ENCODE assay signal across 17 cellular contexts in genomic region chr2:11329759-11330158, GRCh38. TPM values are rescaled to one million over a fixed set of nuclear protein-coding genes. Genes with fewer than 3 reads are reported as not detected.
A peak's percentile ranks its signal among the peaks of the same experiment; 100 is the strongest.
DNase-seq lines count a peak whose midpoint lies in the region; ATAC-seq, FAIRE-seq and TF ChIP-seq lines count a peak whose summit lies in the region.
"Had no signal": no experiment of that assay in that cellular context is flagged by ENCODE, and none has a peak within 500 bp of the region (broad histone marks: within the 10 kb centered on the region; RNA-seq: fewer than 3 reads in every experiment).

No MANE protein-coding gene starts in this region.

- no peak overlapping the region for H3K4ac ChIP-seq in IMR-90 (ENCODE audit: low read depth, low read length)

- H4K20me1 ChIP-seq in IMR-90 (ENCODE audit: insufficient read depth, low read length) (peaks cover 85% of the 10 kb centered on the region), GM12878 (ENCODE audit: control insufficient read depth, insufficient read depth) (no peaks in the 10 kb centered on the region)

- H3K79me1 ChIP-seq in IMR-90 (ENCODE audit: low read depth in 1 of 2, low read length in 2 of 2), result peaks cover 4 to 49% of the 10 kb centered on the region in 2 experiments

- H3K9ac ChIP-seq in IMR-90 (ENCODE audit: low read depth, low read length), result no peak overlapping the region
- no peak overlapping the region for H3K9ac ChIP-seq in GM12878 (ENCODE audit: control insufficient read depth, insufficient read depth, low read length)

- H4K8ac ChIP-seq in IMR-90 (ENCODE audit: low read depth in 2 of 2, low read length in 2 of 2), result no peak overlapping the region

- dilution Hi-C loops in IMR-90 (cut with HindIII; ENCODE audit: low sequenced_read_pairs, unreplicated experiment), result no loop called here

- H3K9me1 ChIP-seq in IMR-90 (ENCODE audit: insufficient read depth, low read length), result no peaks in the 10 kb centered on the region; the same call in 1 of the 2 replicates

- in situ Hi-C loops in IMR-90 (cut with MboI; ENCODE audit: low sequenced_read_pairs), result no loop called here
- in situ Hi-C loops in GM12878 (cut with MboI), result no loop called here

- H3K4me2 ChIP-seq in IMR-90 (ENCODE audit: low read depth, low read length) (peak overlapping the region; percentile 62), GM12878 (ENCODE audit: control insufficient read depth, insufficient read depth) (no peak overlapping the region)

- no peak overlapping the region for H4K5ac ChIP-seq in IMR-90 (ENCODE audit: low read depth, low read length)

- CTCF ChIA-PET in IMR-90 (lab: Yijun Ruan, JAX) (no interaction called here), GM12878 (lab: Yijun Ruan, JAX) (no interaction called here)

- RAD21 ChIA-PET in GM12878 (lab: Charles Lee; ENCODE audit: unreplicated experiment), result no interaction called here

- H3K27ac ChIP-seq in IMR-90 (ENCODE audit: insufficient read depth, low read length), result no peak overlapping the region; the same call in 1 of the 2 replicates
- H3K27ac ChIP-seq in GM12878 (ENCODE audit: control insufficient read depth, insufficient read depth), result no peak overlapping the region
- H3K27ac ChIP-seq: pancreas had no signal

- peak; percentile 59 for ATAC-seq in IMR-90 (ENCODE audit: low read depth)
- ATAC-seq in GM12878, result no peak
- no peak for ATAC-seq in GM21717 (IDR thresholded peaks at IDR 0.05; ENCODE audit: unreplicated experiment)
- ATAC-seq: activated CD4-positive, CD25-positive, alpha-beta regulatory T cell treated with anti-CD3 and anti-CD28 coated beads, Interleukin-2, amount 50 U/mL, for 24 hours; pancreas; T-helper 17 cell had no signal

- TF ChIP-seq CTCF in IMR-90 (conservative IDR thresholded peaks at IDR 0.05; ENCODE audit: low read depth, low read length) (no peak), GM12878 (IDR thresholded peaks at IDR 0.05 in 2 of 3, conservative IDR thresholded peaks at IDR 0.05 in 1 of 3; ENCODE audit: control insufficient read depth in 2 of 3, extremely low read depth in 1 of 3, insufficient read depth in 1 of 3, low read depth in 3 of 3, low read length in 3 of 3) (no peak)

- intact Hi-C loops in IMR-90 (cut with micrococcal nuclease) (no loop called here), GM12878 (cut with micrococcal nuclease; ENCODE audit: unreplicated experiment) (no loop called here)

- no peak for TF ChIP-seq POLR2A in IMR-90 (IDR thresholded peaks at IDR 0.05; ENCODE audit: low read depth, low read length)
- no peak for TF ChIP-seq POLR2A in GM12878 (IDR thresholded peaks at IDR 0.05; ENCODE audit: low read depth, low read length)

- H3K36me3 ChIP-seq in IMR-90 (ENCODE audit: control insufficient read depth, insufficient read depth, low read length) (no peaks in the 10 kb centered on the region), GM12878 (ENCODE audit: control insufficient read depth in 2 of 2, insufficient read depth in 2 of 2, low read length in 1 of 2) (no peaks in the 10 kb centered on the region)
- H3K36me3 ChIP-seq: pancreas had no signal

- H2BK20ac ChIP-seq in IMR-90 (ENCODE audit: low read depth, low read length), result no peak overlapping the region

- H3K23ac ChIP-seq in IMR-90 (ENCODE audit: low read depth, low read length), result no peak overlapping the region

- no peak for TF ChIP-seq EP300 in GM12878 (IDR thresholded peaks at IDR 0.05; ENCODE audit: borderline replicate concordance in 1 of 2, control insufficient read depth in 1 of 2, low read depth in 2 of 2, low read length in 2 of 2)

- POLR2A ChIA-PET in IMR-90 (lab: Charles Lee; ENCODE audit: unreplicated experiment) (no interaction called here), GM12878 (lab: Charles Lee) (no interaction called here)

- H3K27me3 ChIP-seq in IMR-90 (ENCODE audit: control insufficient read depth, insufficient read depth, low read length), result no peaks in the 10 kb centered on the region
- H3K27me3 ChIP-seq in GM12878 (replicated peaks in 1 of 2; ENCODE audit: control insufficient read depth in 2 of 2, insufficient read depth in 2 of 2, low read length in 1 of 2), result no peaks in the 10 kb centered on the region
- H3K27me3 ChIP-seq: pancreas had no signal

- BruUV-seq in IMR-90 (replicated peaks; lab: Mats Ljungman, UMichigan) (no TSS peak), GM12878 (replicated peaks; lab: Mats Ljungman, UMichigan) (no TSS peak)

- H4K91ac ChIP-seq in IMR-90 (ENCODE audit: insufficient read depth, low read depth, low read length), result no peak overlapping the region

- H2AFZ ChIP-seq in IMR-90 (replicated peaks; ENCODE audit: low read length, poor library complexity), result no peak overlapping the region
- no peak overlapping the region for H2AFZ ChIP-seq in GM12878 (ENCODE audit: control insufficient read depth, low read depth, low read length)

- H3K79me2 ChIP-seq in GM12878 (ENCODE audit: control insufficient read depth, insufficient read depth, low read length), result peaks cover 27% of the 10 kb centered on the region

- no peak overlapping the region for H3K14ac ChIP-seq in IMR-90 (replicated peaks; ENCODE audit: low read depth, low read length)

- SMC1A ChIA-PET in GM12878 (lab: Charles Lee; ENCODE audit: uncharacterized antibody, unreplicated experiment), result no interaction called here

- WGBS in IMR-90 (ENCODE audit: extremely low coverage in 2 of 2, insufficient read length in 1 of 2), 2 experiments, result no CpG with 5 or more reads among the region's 3 CpGs
- WGBS in GM12878 (ENCODE audit: insufficient coverage, insufficient replicate concordance, low lambda C conversion rate, missing lambda C conversion rate), result 94% methylated on average over 3 of the region's 3 CpGs

- DNase-seq in AG08396 (ENCODE audit: low spot score) (peak; percentile 26), IMR-90 (peak; percentile 68), GM12878 (ENCODE audit: low read depth, low spot score) (no peak), frontal cortex (ENCODE audit: low spot score in 2 of 2) (no peak), NCI-H2171 (lab: John Stamatoyannopoulos, UW) (no peak), cortex of kidney (lab: John Stamatoyannopoulos, UW) (no peak)
- DNase-seq: activated naive CD8-positive, alpha-beta T cell treated with anti-CD3 and anti-CD28 coated beads, Interleukin-2, amount 10 ng/mL, durations not matched to agents 7 days and 5 days; AML-193; foreskin melanocyte; immature natural killer cell; NCI-H1417; NCI-H510A treated with DMSO at 0.1 percent for 48 hours; pancreas; T-helper 17 cell had no signal

- TF ChIP-seq RAD21 in IMR-90 (IDR thresholded peaks at IDR 0.05; ENCODE audit: low read length) (no peak), GM12878 (IDR thresholded peaks at IDR 0.05; ENCODE audit: insufficient read depth, low read depth, low read length) (no peak)

- FAIRE-seq in GM12878 (lab: Jason Lieb, UNC) (peak; percentile 38), islet of Langerhans (lab: Jason Lieb, UNC) (peak; percentile 77), frontal cortex (lab: Jason Lieb, UNC) (no peak)

- no peak overlapping the region for H2BK120ac ChIP-seq in IMR-90 (ENCODE audit: low read depth, low read length)

- H2AK5ac ChIP-seq in IMR-90 (ENCODE audit: low read depth, low read length), result no peak overlapping the region

- peak overlapping the region; percentile 62 for H2BK5ac ChIP-seq in IMR-90 (ENCODE audit: low read depth, low read length, poor library complexity, severe bottlenecking)

- H3K4me1 ChIP-seq in IMR-90 (ENCODE audit: control insufficient read depth, insufficient read depth, low read length) (peaks cover 4% of the 10 kb centered on the region), GM12878 (ENCODE audit: control insufficient read depth, insufficient read depth, low read length) (no peaks in the 10 kb centered on the region)

- H3K18ac ChIP-seq in IMR-90 (ENCODE audit: low read depth, low read length), result no peak overlapping the region

- no peak overlapping the region for H3K56ac ChIP-seq in IMR-90 (ENCODE audit: extremely low read depth, insufficient read depth, low read length)

- no peaks in the 10 kb centered on the region for H3K9me3 ChIP-seq in IMR-90 (ENCODE audit: control insufficient read depth, insufficient read depth, low read length)
- no peaks in the 10 kb centered on the region; the same call in 2 of the 3 replicates for H3K9me3 ChIP-seq in GM12878 (replicated peaks; ENCODE audit: control insufficient read depth, insufficient read depth, low read length)
- H3K9me3 ChIP-seq: pancreas had no signal

- H2AK9ac ChIP-seq in IMR-90 (replicated peaks; ENCODE audit: low read depth, low read length, poor library complexity), result no peak overlapping the region

- H3K4me3 ChIP-seq in IMR-90 (ENCODE audit: insufficient read depth, low read depth, low read length) (no peak overlapping the region), GM12878 (no peak overlapping the region)
- H3K4me3 ChIP-seq: pancreas had no signal

- no peak overlapping the region for H2BK15ac ChIP-seq in IMR-90 (ENCODE audit: low read depth, low read length)

TF ChIP-seq in IMR-90, 13 proteins besides CTCF, POLR2A, EP300 and RAD21 (continues in another document):
- no peak for TF ChIP-seq SMC3 (IDR thresholded peaks at IDR 0.05; ENCODE audit: low read depth, low read length)
- TF ChIP-seq RCOR1 (IDR thresholded peaks at IDR 0.05; ENCODE audit: insufficient replicate concordance, low read length), result no peak

RNA-seq across cellular contexts. Expression of gene ROCK2, which starts 14.7 kb away (rescaled TPM):
- total RNA-seq in IMR-90 (2012; rRNA removed), result 28.3 and 59.7 TPM in 2 replicates
- polyA plus RNA-seq in IMR-90 (2012; rRNA removed), result 7.1 and 9.0 TPM in 2 replicates
- polyA plus RNA-seq in IMR-90 (2012; cell fraction: cytosol; rRNA removed), result 1.2 and 1.8 TPM in 2 replicates
- 1.1 and 6.1 TPM in 2 replicates for polyA plus RNA-seq in IMR-90 (2012; cell fraction: nucleus; rRNA removed; ENCODE audit: low replicate concordance)
- total RNA-seq in GM12878 (2013; cell fraction: nucleolus; rRNA removed), result 48.5 and 57.0 TPM in 2 replicates
- 12.5 and 17.7 TPM in 2 replicates for total RNA-seq in GM12878 (2014; rRNA removed)
- 22.1 and 22.5 TPM in 2 replicates for total RNA-seq in GM12878 (2014; rRNA removed; fragmentation: Illumina TruSeq; extraction: Trizol)
- total RNA-seq in GM12878 (2021), result 16.3 and 19.3 TPM in 2 replicates
- polyA plus RNA-seq in GM12878 (2011; ENCODE audit: low read depth), result 3.0 TPM
- 5.1 and 9.1 TPM in 2 replicates for polyA plus RNA-seq in GM12878 (2011; rRNA removed)
- 1.6 and 2.3 TPM in 2 replicates for polyA plus RNA-seq in GM12878 (2011; cell fraction: cytosol; rRNA removed)
- 3.3 and 5.0 TPM in 2 replicates for polyA plus RNA-seq in GM12878 (2011; cell fraction: nucleus; rRNA removed)
- polyA plus RNA-seq in GM12878 (2012), result 5.2 and 6.6 TPM in 2 replicates
- polyA plus RNA-seq in GM12878 (2014; fragmentation: Illumina TruSeq; extraction: Trizol), result 12.7 and 15.8 TPM in 2 replicates
- 1 to 10 TPM; 4.6 to 5.8 TPM for polyA plus RNA-seq in GM12878 (2014; fragmentation: Nextera tagmentation; extraction: Ambion mirVana)
- 6.3 and 7.6 TPM in 2 replicates for polyA plus RNA-seq in GM12878 (2014; rRNA removed)
- polyA plus RNA-seq in GM12878 (2016; fragmentation: Nextera tagmentation; extraction: Ambion mirVana), result 1 to 10 TPM; 5.6 to 9.0 TPM
- 9.1 and 14.3 TPM in 2 replicates for polyA minus RNA-seq in GM12878 (2011; rRNA and poly(A)+ RNA removed)
- 3.7 and 4.7 TPM in 2 replicates for polyA minus RNA-seq in GM12878 (2011; cell fraction: cytosol; rRNA and poly(A)+ RNA removed)
- 8.5 and 13.8 TPM in 2 replicates for polyA minus RNA-seq in GM12878 (2011; cell fraction: nucleus; rRNA and poly(A)+ RNA removed)
- total RNA-seq in frontal cortex, result 50.5 TPM

Comparison
In these comparisons a context has a peak if more than half of its experiments do, and no peak if none do; other contexts are left out.
1. DNase-seq: peak in AG08396 (single experiment) and IMR-90 (single experiment); none in GM12878 (single experiment), frontal cortex (0 of 2), NCI-H2171 (single experiment) and cortex of kidney (single experiment).